ENCODE assay signal across 8 cellular contexts in the genomic region with DNA sequence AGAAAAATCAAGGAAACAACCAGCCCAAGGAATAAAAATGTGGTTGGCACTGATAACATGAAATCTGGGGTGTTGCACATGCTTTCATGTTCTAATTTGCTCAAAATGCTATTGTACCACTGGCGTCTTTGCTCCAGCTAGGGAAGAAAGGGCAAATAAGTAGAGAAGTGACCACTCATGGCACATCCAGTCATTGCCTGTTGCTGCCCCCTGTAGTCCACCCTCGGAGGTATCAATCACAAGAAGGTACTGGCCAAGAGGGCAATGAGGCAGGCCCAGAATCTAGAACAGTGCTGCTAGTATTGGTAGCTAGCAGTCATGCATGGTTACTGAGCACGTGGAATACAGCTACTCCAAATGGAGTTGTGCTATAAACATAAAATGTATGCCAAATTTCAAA.
DNase-seq lines count a peak whose midpoint lies in the region; ATAC-seq and TF ChIP-seq lines count a peak whose summit lies in the region.

No MANE protein-coding gene starts in this region.

- H3K4me2 ChIP-seq in fibroblast of lung (ENCODE audit: extremely low read depth, insufficient read depth, low read length) = no peak overlapping the region

- H3K27ac ChIP-seq in fibroblast of lung (ENCODE audit: insufficient read depth, low read length) = no peak overlapping the region

- H3K27me3 ChIP-seq in fibroblast of lung (ENCODE audit: control insufficient read depth, insufficient read depth, low read length) = peaks cover 3% of the 10 kb centered on the region

- H3K4me3 ChIP-seq in fibroblast of lung (replicated peaks in 1 of 4; ENCODE audit: control extremely low read depth in 1 of 4, insufficient read depth in 1 of 4, low read depth in 3 of 4, low read length in 4 of 4) = no peak overlapping the region

- no peaks in the 10 kb centered on the region for H3K79me2 ChIP-seq in fibroblast of lung (ENCODE audit: control insufficient read depth, insufficient read depth, low read length)

- H2AFZ ChIP-seq in fibroblast of lung (ENCODE audit: low read length) = no peak overlapping the region

- no peaks in the 10 kb centered on the region for H3K9me3 ChIP-seq in fibroblast of lung (ENCODE audit: control insufficient read depth, insufficient read depth, low read depth, low read length)

- no peak overlapping the region for H3K9ac ChIP-seq in fibroblast of lung (ENCODE audit: insufficient read depth, low read length)

- peak; percentile 55 for DNase-seq in Right ventricle myocardium superior
- DNase-seq in cardiac septum (ENCODE audit: low spot score) = no peak
- DNase-seq in NCI-H774 (lab: John Stamatoyannopoulos, UW) = peak; percentile 11
- DNase-seq in fibroblast of lung (ENCODE audit: low read depth in 2 of 2) = peak in 1 of 2 donors; percentile 29
- no peak for DNase-seq in activated CD8-positive, alpha-beta memory T cell treated with anti-CD3 and anti-CD28 coated beads, Interleukin-2, amount 50 U/mL, for 48 hours
- no peak for DNase-seq in ureter (ENCODE audit: low spot score)
- DNase-seq in activated effector memory CD4-positive, alpha-beta T cell treated with Interleukin-2 at 50 U/mL for 16 hours = no peak

- H3K36me3 ChIP-seq in fibroblast of lung (ENCODE audit: control insufficient read depth, insufficient read depth, low read length) = no peaks in the 10 kb centered on the region

- intact Hi-C loops in Right ventricle myocardium superior (cut with DNase I) = loop anchor here (10.0 kb wide), 1 partner anchor 163 kb away; no protein-coding TSS in a partner anchor
- intact Hi-C loops in cardiac septum (cut with DNase I) = loop anchor here (10.0 kb wide), 1 partner anchor 163 kb away; no protein-coding TSS in a partner anchor

- peaks cover 2% of the 10 kb centered on the region for H3K4me1 ChIP-seq in fibroblast of lung (ENCODE audit: control insufficient read depth, extremely low read depth, insufficient read depth, low read length)

- no peaks in the 10 kb centered on the region for H4K20me1 ChIP-seq in fibroblast of lung (ENCODE audit: control insufficient read depth, extremely low read depth, insufficient read depth, low read length)

- ATAC-seq in Right ventricle myocardium superior (ENCODE audit: poor library complexity) = peak; percentile 59
- no peak for ATAC-seq in GM21447 (IDR thresholded peaks at IDR 0.05; ENCODE audit: unreplicated experiment)

- TF ChIP-seq CTCF in fibroblast of lung (conservative IDR thresholded peaks at IDR 0.05 in 1 of 2, IDR thresholded peaks at IDR 0.05 in 1 of 2; ENCODE audit: low read depth in 1 of 2, low read length in 2 of 2) = peak; percentile 38 to 41

Comparison
In these comparisons a context has a peak if more than half of its experiments do, and no peak if none do; other contexts are left out.
1. DNase-seq: peak in Right ventricle myocardium superior (single experiment) and NCI-H774 (single experiment); none in cardiac septum (single experiment), activated CD8-positive, alpha-beta memory T cell treated with anti-CD3 and anti-CD28 coated beads, Interleukin-2, amount 50 U/mL, for 48 hours (single experiment), ureter (single experiment) and activated effector memory CD4-positive, alpha-beta T cell treated with Interleukin-2 at 50 U/mL for 16 hours (single experiment).